ENCODE assay signal across 18 cellular contexts in genomic region chr17:70829876-70830275, GRCh38.
DNase-seq lines count a peak whose midpoint lies in the region; ATAC-seq and TF ChIP-seq lines count a peak whose summit lies in the region.
"Had no signal": no experiment of that assay in that cellular context is flagged by ENCODE, and none has a peak within 500 bp of the region (broad histone marks: within the 10 kb centered on the region; RNA-seq: fewer than 3 reads in every experiment).

No MANE protein-coding gene starts in this region.

- H3K27ac ChIP-seq in epithelial cell of prostate: no peak overlapping the region
- H3K27ac ChIP-seq in left ventricle myocardium inferior (replicated peaks): no peak overlapping the region
- H3K27ac ChIP-seq: Peyer's patch had no signal

- H3K4me3 ChIP-seq in AG10803 (ENCODE audit: low read length): no peak overlapping the region
- H3K4me3 ChIP-seq in left ventricle myocardium inferior: no peak overlapping the region
- H3K4me3 ChIP-seq: Peyer's patch had no signal

- no peaks in the 10 kb centered on the region for H3K4me1 ChIP-seq in left ventricle myocardium inferior
- H3K4me1 ChIP-seq: Peyer's patch had no signal

- H3K9me3 ChIP-seq in left ventricle myocardium inferior (replicated peaks): peaks cover 3% of the 10 kb centered on the region
- H3K9me3 ChIP-seq: Peyer's patch had no signal

- DNase-seq in AG10803 (ENCODE audit: low read depth): peak; percentile 17
- DNase-seq in HS-5 (ENCODE audit: low read depth): peak; percentile 15
- DNase-seq in RPMI7951 (ENCODE audit: low read depth): peak; percentile 14
- peak; percentile 1 for DNase-seq in epithelial cell of prostate (ENCODE audit: low read depth, low spot score)
- no peak for DNase-seq in left ventricle myocardium inferior
- DNase-seq: 8988T, DMS53, KG1, MV-4-11, NCI-H1105 treated with DMSO at 0.1 percent for 48 hours, NCI-H2081, NCI-H2171, NCI-H524 treated with DMSO at 0.1 percent for 48 hours, NCI-H82, Peyer's patch, Right ventricle myocardium superior had no signal

- no peaks in the 10 kb centered on the region for H3K36me3 ChIP-seq in left ventricle myocardium inferior
- H3K36me3 ChIP-seq: Peyer's patch had no signal

- no peak for ATAC-seq in HG03521 (IDR thresholded peaks at IDR 0.05; ENCODE audit: unreplicated experiment)
- ATAC-seq in activated CD4-positive, CD25-positive, alpha-beta regulatory T cell treated with anti-CD3 and anti-CD28 coated beads, Interleukin-2, amount 50 U/mL, for 24 hours: no peak

- no peaks in the 10 kb centered on the region for H3K27me3 ChIP-seq in left ventricle myocardium inferior (ENCODE audit: low read depth)
- H3K27me3 ChIP-seq: Peyer's patch had no signal

- TF ChIP-seq CTCF in AG10803 (conservative IDR thresholded peaks at IDR 0.05; ENCODE audit: low read length): no peak
- TF ChIP-seq CTCF in left ventricle myocardium inferior (IDR thresholded peaks at IDR 0.05; ENCODE audit: borderline replicate concordance): no peak

- intact Hi-C loops in left ventricle myocardium inferior (cut with micrococcal nuclease): no loop called here
